Comparison of ENCODE assay signal across 8 cellular contexts in genomic region chr5:102762095-102762534, GRCh38. TPM values are rescaled to one million over a fixed set of nuclear protein-coding genes. Genes with fewer than 3 reads are reported as not detected.
DNase-seq lines count a peak whose midpoint lies in the region; ATAC-seq and TF ChIP-seq lines count a peak whose summit lies in the region.

No MANE protein-coding gene starts in this region.

- ATAC-seq in GM18511 (IDR thresholded peaks at IDR 0.05; ENCODE audit: unreplicated experiment) (peak; percentile 75), HG02884 (IDR thresholded peaks at IDR 0.05; ENCODE audit: unreplicated experiment) (peak; percentile 46), RWPE2 (ENCODE audit: low read depth) (peak; percentile 78)

- DNase-seq in A172 (ENCODE audit: low spot score) (peak; percentile 40), RWPE2 (ENCODE audit: low spot score) (no peak), COLO668 (lab: John Stamatoyannopoulos, UW; ENCODE audit: unreplicated experiment) (no peak), GM19238 (ENCODE audit: insufficient read length, low spot score) (no peak)
- DNase-seq in stimulated activated CD4-positive, alpha-beta T cell treated with anti-CD3 and anti-CD28 coated beads, Interleukin-1b, Interleukin-23, amount 100 ng/mL, for 48 hours: no peak

- H3K27ac ChIP-seq in RWPE2 (ENCODE audit: poor library complexity, severe bottlenecking): peak overlapping the region; percentile 55

- H3K4me3 ChIP-seq in RWPE2 (ENCODE audit: severe bottlenecking) (no peak overlapping the region), iPS-15b (ENCODE audit: low read depth, low read length) (no peak overlapping the region)

- H3K4me1 ChIP-seq in RWPE2 (ENCODE audit: insufficient read depth, poor library complexity, severe bottlenecking): peaks cover 23% of the 10 kb centered on the region
- peaks cover 11% of the 10 kb centered on the region for H3K4me1 ChIP-seq in iPS-15b (ENCODE audit: control insufficient read depth, insufficient read depth, low read length)

- no peaks in the 10 kb centered on the region for H3K9me3 ChIP-seq in RWPE2 (ENCODE audit: severe bottlenecking)
- no peaks in the 10 kb centered on the region for H3K9me3 ChIP-seq in iPS-15b (ENCODE audit: control insufficient read depth, insufficient read depth, low read length)

- no peak for TF ChIP-seq CTCF in RWPE2 (IDR thresholded peaks at IDR 0.05; ENCODE audit: poor library complexity, severe bottlenecking)

- no peaks in the 10 kb centered on the region for H3K27me3 ChIP-seq in RWPE2 (ENCODE audit: insufficient read depth, poor library complexity, severe bottlenecking)
- no peaks in the 10 kb centered on the region for H3K27me3 ChIP-seq in iPS-15b (ENCODE audit: control insufficient read depth, insufficient read depth, low read length)

- H3K9ac ChIP-seq in iPS-15b (ENCODE audit: low read depth, low read length): peak overlapping the region; percentile 18

- no peaks in the 10 kb centered on the region for H3K36me3 ChIP-seq in RWPE2 (ENCODE audit: low read depth)
- no peaks in the 10 kb centered on the region for H3K36me3 ChIP-seq in iPS-15b (ENCODE audit: control insufficient read depth, insufficient read depth, low read length)

RNA-seq across cellular contexts. Expression of gene PAM, which starts 7.0 kb away (rescaled TPM):
- total RNA-seq in A172 (2014; rRNA removed; shearing (Covaris generic)): 190 and 218 TPM in 2 replicates
